ENCODE assay signal across 16 cellular contexts in the genomic region with DNA sequence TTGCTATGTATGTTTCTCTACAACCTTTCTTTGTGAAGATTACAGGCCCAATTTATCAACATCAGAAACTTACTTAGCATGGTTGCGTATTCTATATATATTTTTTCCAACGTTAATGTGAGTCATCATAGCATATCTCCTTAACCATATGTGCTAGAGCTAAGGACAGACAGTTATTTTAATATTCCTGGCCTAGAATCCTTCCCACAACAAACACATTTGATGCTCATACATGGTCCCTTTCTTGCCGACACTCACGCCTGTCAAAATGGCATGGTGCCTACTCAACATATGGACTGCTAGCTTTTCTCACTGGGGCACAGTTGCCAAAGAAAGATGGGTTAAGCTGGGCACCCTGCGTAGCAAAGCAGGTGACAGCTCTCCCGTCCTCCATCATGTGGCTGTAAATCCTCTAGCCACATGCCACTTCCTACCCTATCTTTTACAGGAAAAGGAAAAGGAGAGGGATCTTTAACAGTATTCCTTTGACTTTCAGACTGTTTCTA.
DNase-seq lines count a peak whose midpoint lies in the region; ATAC-seq, FAIRE-seq and TF ChIP-seq lines count a peak whose summit lies in the region.
"Had no signal": no experiment of that assay in that cellular context is flagged by ENCODE, and none has a peak within 500 bp of the region (broad histone marks: within the 10 kb centered on the region; RNA-seq: fewer than 3 reads in every experiment).

No MANE protein-coding gene starts in this region.

- in situ Hi-C loops in brain microvascular endothelial cell (cut with HindIII; ENCODE audit: low pct_ligation_motif_present, low sequenced_read_pairs), result loop anchor here (25.0 kb wide), 1 partner anchor 845 kb away; a partner anchor contains a TSS

- DNase-seq in D341Med (ENCODE audit: low spot score) (peak; percentile 66), NCI-H524 (lab: John Stamatoyannopoulos, UW) (peak; percentile 82 to 89), brain microvascular endothelial cell (no peak), middle frontal gyrus (ENCODE audit: extremely low spot score, low spot score) (peak; percentile 14), D721Med (ENCODE audit: insufficient read length, low spot score) (no peak), retina (no peak), activated gamma-delta T cell (lab: John Stamatoyannopoulos, UW) (no peak)
- DNase-seq: activated effector memory CD4-positive, alpha-beta T cell treated with Interleukin-2 at 50 U/mL for 16 hours; left ventricle myocardium superior; NCI-H1436; nephron progenitor cell; sigmoid colon; stimulated activated naive B cell treated with anti-CD40 and anti-IgM and Interleukin-4, amounts not matched to agents 10 μg/mL and 1 μg/mL and 100 μg/mL, for 72 hours; T-helper 9 cell had no signal

- TF ChIP-seq CTCF in brain microvascular endothelial cell (IDR thresholded peaks at IDR 0.05; ENCODE audit: low read depth, low read length, missing control alignments), result no peak
- TF ChIP-seq CTCF in D721Med (IDR thresholded peaks at IDR 0.05; ENCODE audit: insufficient read depth, missing control alignments), result no peak

- no peak overlapping the region for H3K4me3 ChIP-seq in brain microvascular endothelial cell (ENCODE audit: low read depth, low read length)
- H3K4me3 ChIP-seq: sigmoid colon, vagina had no signal

- no peak for ATAC-seq in GM21367 (IDR thresholded peaks at IDR 0.05; ENCODE audit: unreplicated experiment)
- ATAC-seq: left ventricle myocardium superior; stimulated activated naive B cell treated with anti-CD40 and anti-IgM and Interleukin-4, amounts not matched to agents 10 μg/mL and 1 μg/mL and 100 μg/mL, for 72 hours had no signal

- H3K27me3 ChIP-seq in brain microvascular endothelial cell (replicated peaks), result no peaks in the 10 kb centered on the region
- H3K27me3 ChIP-seq: sigmoid colon, vagina had no signal

- peak overlapping the region; percentile 90 for H3K27ac ChIP-seq in brain microvascular endothelial cell
- H3K27ac ChIP-seq: vagina had no signal

- no peaks in the 10 kb centered on the region for H3K36me3 ChIP-seq in brain microvascular endothelial cell (replicated peaks)
- H3K36me3 ChIP-seq: sigmoid colon, vagina had no signal

- FAIRE-seq in D721Med (lab: Jason Lieb, UNC), result no peak

Comparison
In these comparisons a context has a peak if more than half of its experiments do, and no peak if none do; other contexts are left out.
1. DNase-seq: peak in D341Med (single experiment), NCI-H524 (2 of 2) and middle frontal gyrus (single experiment); none in brain microvascular endothelial cell (single experiment), D721Med (single experiment), retina (single experiment) and activated gamma-delta T cell (single experiment).